Comparison of ENCODE assay signal across 11 cellular contexts in the genomic region with DNA sequence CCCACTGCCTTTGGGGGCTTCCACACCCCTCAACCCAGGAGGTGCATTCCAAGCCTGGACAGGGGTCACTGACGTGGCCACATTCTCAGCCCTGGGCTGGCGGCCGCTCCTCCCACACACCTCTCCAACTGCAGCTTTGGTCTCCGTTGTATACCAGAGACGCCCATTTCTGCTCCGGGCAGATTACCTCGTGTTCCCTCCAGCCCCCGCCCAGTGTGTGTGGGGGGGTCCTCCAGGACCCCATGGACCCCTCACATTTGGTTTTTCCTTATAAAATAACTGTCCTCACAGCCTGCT. TPM values are rescaled to one million over a fixed set of nuclear protein-coding genes. Genes with fewer than 3 reads are reported as not detected.
DNase-seq lines count a peak whose midpoint lies in the region; ATAC-seq, FAIRE-seq and TF ChIP-seq lines count a peak whose summit lies in the region.
"Had no signal": no experiment of that assay in that cellular context is flagged by ENCODE, and none has a peak within 500 bp of the region (broad histone marks: within the 10 kb centered on the region; RNA-seq: fewer than 3 reads in every experiment).

No MANE protein-coding gene starts in this region.

- H3K27me3 ChIP-seq in CD4-positive, alpha-beta memory T cell (ENCODE audit: insufficient read depth, low read length), result no peaks in the 10 kb centered on the region
- peaks cover 39% of the 10 kb centered on the region for H3K27me3 ChIP-seq in HUES48 (ENCODE audit: control insufficient read depth, insufficient read depth, low read length)
- H3K27me3 ChIP-seq in breast epithelium, result peaks cover 0 to 3% of the 10 kb centered on the region in 2 donors
- peaks cover 27 to 84% (median 68%) of the 10 kb centered on the region in 3 donors for H3K27me3 ChIP-seq in sigmoid colon

- no peak for ATAC-seq in naive B cell (ENCODE audit: low read depth in 2 of 2)

- H3K36me3 Mint-ChIP-seq in CD4-positive, alpha-beta memory T cell, result no peaks in the 10 kb centered on the region
- H3K36me3 Mint-ChIP-seq in naive B cell, result no peaks in the 10 kb centered on the region

- TF ChIP-seq EP300 in sigmoid colon (IDR thresholded peaks at IDR 0.05), result no peak

- H3K4me3 ChIP-seq in CD4-positive, alpha-beta memory T cell (ENCODE audit: low read length in 2 of 2), result peak overlapping the region in 1 of 2 donors; percentile 70
- H3K4me3 ChIP-seq in HUES48 (ENCODE audit: low read depth, low read length) (peak overlapping the region; percentile 55), breast epithelium (peak overlapping the region in 2 of 3 donors; percentile 56 to 72), sigmoid colon (no peak overlapping the region)

- H3K36me3 ChIP-seq in CD4-positive, alpha-beta memory T cell (ENCODE audit: insufficient read depth, low read length), result no peaks in the 10 kb centered on the region
- H3K36me3 ChIP-seq in HUES48 (ENCODE audit: control insufficient read depth, insufficient read depth, low read length), result no peaks in the 10 kb centered on the region
- no peaks in the 10 kb centered on the region for H3K36me3 ChIP-seq in breast epithelium
- H3K36me3 ChIP-seq in sigmoid colon, result no peaks in the 10 kb centered on the region

- H3K27ac ChIP-seq in CD4-positive, alpha-beta memory T cell (ENCODE audit: low read depth, low read length), result no peak overlapping the region
- H3K27ac ChIP-seq in HUES48 (ENCODE audit: low read depth, low read length) (no peak overlapping the region), breast epithelium (peak overlapping the region; percentile 71 to 75), sigmoid colon (no peak overlapping the region)

- intact Hi-C loops in CD4-positive, alpha-beta memory T cell (cut with micrococcal nuclease), result no loop called here
- intact Hi-C loops in breast epithelium (cut with DNase I; ENCODE audit: low total_unique reads) (no loop called here), sigmoid colon (cut with DNase I) (no loop called here)

- H3K27ac Mint-ChIP-seq in CD4-positive, alpha-beta memory T cell, result peak overlapping the region in 3 of 7 donors; percentile 19 to 70 (median 62)
- H3K27ac Mint-ChIP-seq in naive B cell, result peak overlapping the region in 4 of 6 donors; percentile 44 to 96 (median 81)

- CTCF ChIA-PET in CD4-positive, alpha-beta memory T cell (lab: Charles Lee; ENCODE audit: partially characterized antibody), result interaction anchor here (1.0 kb wide), 1 partner anchor 66 kb away, joined by 3 read pairs; no protein-coding TSS in a partner anchor

- H3K27me3 Mint-ChIP-seq in CD4-positive, alpha-beta memory T cell, result peaks cover 2 to 9% of the 10 kb centered on the region in 2 donors
- H3K27me3 Mint-ChIP-seq in naive B cell, result peaks cover 0 to 16% (median 0%) of the 10 kb centered on the region in 3 donors

- TF ChIP-seq CTCF in breast epithelium (IDR thresholded peaks at IDR 0.05), result no peak
- no peak for TF ChIP-seq CTCF in sigmoid colon (IDR thresholded peaks at IDR 0.05)

- TF ChIP-seq POLR2A in breast epithelium (IDR thresholded peaks at IDR 0.05), result no peak
- no peak for TF ChIP-seq POLR2A in sigmoid colon (IDR thresholded peaks at IDR 0.05)

- peaks cover 0 to 11% (median 3%) of the 10 kb centered on the region in 4 donors for H3K4me1 Mint-ChIP-seq in CD4-positive, alpha-beta memory T cell
- peaks cover 12 to 27% (median 20%) of the 10 kb centered on the region in 3 donors for H3K4me1 Mint-ChIP-seq in naive B cell

- DNase-seq in CD4-positive, alpha-beta memory T cell, result no peak
- DNase-seq in breast epithelium (ENCODE audit: low spot score in 2 of 2), result no peak
- no peak for DNase-seq in naive B cell
- no peak for DNase-seq in urothelium cell line (ENCODE audit: low spot score)
- no peak for DNase-seq in GF-D8 (lab: John Stamatoyannopoulos, UW)
- no peak for DNase-seq in sigmoid colon
- no peak for DNase-seq in retina
- DNase-seq: hypothalamus had no signal

- no peak for FAIRE-seq in urothelium cell line (lab: Jason Lieb, UNC)
- FAIRE-seq: G401.6 had no signal

- no peaks in the 10 kb centered on the region for H3K9me3 ChIP-seq in CD4-positive, alpha-beta memory T cell (ENCODE audit: control insufficient read depth in 1 of 2, low read length in 2 of 2)
- H3K9me3 ChIP-seq in HUES48 (ENCODE audit: control insufficient read depth, insufficient read depth, low read length) (no peaks in the 10 kb centered on the region), breast epithelium (no peaks in the 10 kb centered on the region), sigmoid colon (no peaks in the 10 kb centered on the region)

- POLR2A ChIA-PET in CD4-positive, alpha-beta memory T cell (lab: Charles Lee; ENCODE audit: partially characterized antibody), result interaction anchor here (0.7 to 1.5 kb wide), 4 partner anchors 27 to 109 kb away, joined by 3 to 9 read pairs (median 3); partner anchors contain the start of genes ISG15 and NOC2L

- peaks cover 22% of the 10 kb centered on the region for H3K4me1 ChIP-seq in CD4-positive, alpha-beta memory T cell (ENCODE audit: insufficient read depth, low read length)
- peaks cover 5% of the 10 kb centered on the region for H3K4me1 ChIP-seq in HUES48 (ENCODE audit: control insufficient read depth, insufficient read depth, low read length)
- peaks cover 6 to 12% of the 10 kb centered on the region in 2 donors for H3K4me1 ChIP-seq in breast epithelium
- H3K4me1 ChIP-seq in sigmoid colon, result peaks cover 0 to 26% (median 20%) of the 10 kb centered on the region in 4 donors

- 31 to 47% methylated on average over 8 of the region's 8 CpGs for WGBS in sigmoid colon, 2 donors

- H3K9me3 Mint-ChIP-seq in CD4-positive, alpha-beta memory T cell, result peaks cover 0 to 2% (median 0%) of the 10 kb centered on the region in 8 donors
- no peaks in the 10 kb centered on the region for H3K9me3 Mint-ChIP-seq in naive B cell

- H3K4me3 Mint-ChIP-seq in CD4-positive, alpha-beta memory T cell, result peak overlapping the region in 7 of 8 donors; percentile 5 to 77 (median 65)
- peak overlapping the region in 7 of 8 donors; percentile 51 to 90 (median 76) for H3K4me3 Mint-ChIP-seq in naive B cell

- no peak overlapping the region for H3K9ac ChIP-seq in HUES48 (ENCODE audit: low read depth, low read length)

RNA-seq across cellular contexts. Expression of gene RNF223, which starts 6.1 kb away (rescaled TPM):
- total RNA-seq in CD4-positive, alpha-beta memory T cell, result not detected
- polyA plus RNA-seq in CD4-positive, alpha-beta memory T cell, result not detected
- total RNA-seq in breast epithelium (1 to 10 TPM in 1 of 3 donors, under 1 TPM in 1, not detected in 1; 0.33 to 2.8 TPM), sigmoid colon (not detected)
- polyA plus RNA-seq in naive B cell (ENCODE audit: low read depth in 6 of 6) (not detected), sigmoid colon (1 to 10 TPM in 2 of 3 donors, under 1 TPM in 1; 0.60 to 3.7 (median 1.9) TPM)
- total RNA-seq: M059J had no signal

RNA-seq across cellular contexts. Expression of gene C1orf159, which starts 47.9 kb away (rescaled TPM):
- total RNA-seq in CD4-positive, alpha-beta memory T cell, result 10 to 100 TPM; 15.0 to 15.1 TPM
- polyA plus RNA-seq in CD4-positive, alpha-beta memory T cell, result 1 to 10 TPM; 3.8 to 7.9 TPM
- total RNA-seq in breast epithelium (10 to 100 TPM in 2 of 3 donors, 1 to 10 TPM in 1; 6.9 to 24.0 (median 12.5) TPM), sigmoid colon (10 to 100 TPM in 2 of 4 donors, 1 to 10 TPM in 2; 7.9 to 13.8 (median 10.4) TPM)
- polyA plus RNA-seq in naive B cell (ENCODE audit: low read depth in 6 of 6) (1 to 10 TPM in 5 of 6 donors, not detected in 1; 2.0 to 6.3 (median 4.3) TPM), sigmoid colon (10 to 100 TPM in 1 of 3 donors, 1 to 10 TPM in 2; 6.6 to 25.3 (median 6.9) TPM)

RNA-seq across cellular contexts. Expression of gene AGRN, which starts 48.1 kb away (rescaled TPM):
- 1 to 10 TPM; 1.2 to 1.4 TPM for total RNA-seq in CD4-positive, alpha-beta memory T cell
- polyA plus RNA-seq in CD4-positive, alpha-beta memory T cell, result not detected
- total RNA-seq in breast epithelium (10 to 100 TPM in 2 of 3 donors, 1 to 10 TPM in 1; 9.1 to 37.0 (median 30.5) TPM), sigmoid colon (10 to 100 TPM in 2 of 4 donors, 1 to 10 TPM in 2; 3.9 to 23.3 (median 10.3) TPM)
- polyA plus RNA-seq in naive B cell (ENCODE audit: low read depth in 6 of 6) (under 1 TPM in 2 of 6 donors, not detected in 4; 0.04 to 0.52 TPM), sigmoid colon (10 to 100 TPM in 1 of 3 donors, 1 to 10 TPM in 2; 2.8 to 54.4 (median 3.0) TPM)

RNA-seq across cellular contexts. Expression of gene ISG15, which starts 54.7 kb away (rescaled TPM):
- 10 to 100 TPM; 31.6 to 33.2 TPM for total RNA-seq in CD4-positive, alpha-beta memory T cell
- polyA plus RNA-seq in CD4-positive, alpha-beta memory T cell, result 100 to 1,000 TPM; 212 to 309 TPM
- 10 to 100 TPM; 15.5 to 31.5 (median 18.0) TPM for total RNA-seq in breast epithelium
- polyA plus RNA-seq in naive B cell (ENCODE audit: low read depth in 6 of 6), result 100 to 1,000 TPM in 4 of 6 donors, 10 to 100 TPM in 2; 55.1 to 183 (median 124) TPM
- 10 to 100 TPM; 49.4 to 81.1 (median 68.8) TPM for total RNA-seq in sigmoid colon
- polyA plus RNA-seq in sigmoid colon, result 100 to 1,000 TPM in 2 of 3 donors, 10 to 100 TPM in 1; 78.7 to 357 (median 241) TPM

Comparison
In these comparisons a context has a peak if more than half of its experiments do, and no peak if none do; other contexts are left out.
1. H3K27ac ChIP-seq: peak in breast epithelium (2 of 2); none in CD4-positive, alpha-beta memory T cell (single experiment), HUES48 (single experiment) and sigmoid colon (0 of 4).
2. H3K4me3 ChIP-seq: peak in HUES48 (single experiment) and breast epithelium (2 of 3); none in sigmoid colon (0 of 4).